23 cellular contexts compared by ENCODE assay signal in genomic region chr4:184012937-184013336, GRCh38.
DNase-seq lines count a peak whose midpoint lies in the region; ATAC-seq, FAIRE-seq and TF ChIP-seq lines count a peak whose summit lies in the region.
"Had no signal": no experiment of that assay in that cellular context is flagged by ENCODE, and none has a peak within 500 bp of the region (broad histone marks: within the 10 kb centered on the region; RNA-seq: fewer than 3 reads in every experiment).

No MANE protein-coding gene starts in this region.

- H3K4me1 ChIP-seq in GM23338 (ENCODE audit: insufficient read depth) (no peaks in the 10 kb centered on the region), Loucy (ENCODE audit: insufficient read depth, low read length, poor library complexity, severe bottlenecking) (peaks cover 17% of the 10 kb centered on the region), K562 (replicated peaks in 1 of 2; ENCODE audit: control insufficient read depth in 2 of 2, insufficient read depth in 2 of 2, low read length in 2 of 2) (no peaks in the 10 kb centered on the region; a peak in 1 of 5 replicates)
- H3K4me1 ChIP-seq: colonic mucosa, HAP-1 had no signal

- H3K36me3 Mint-ChIP-seq in GM23338 (ENCODE audit: low read depth), result peaks cover 19% of the 10 kb centered on the region
- H3K36me3 Mint-ChIP-seq in nephron progenitor cell (ENCODE audit: low read depth), result peaks cover 59% of the 10 kb centered on the region
- H3K36me3 Mint-ChIP-seq: activated CD4-positive, alpha-beta memory T cell treated with anti-CD3 and anti-CD28 coated beads for 36 hours; natural killer cell had no signal

- no peak for TF ChIP-seq EP300 in K562 (IDR thresholded peaks at IDR 0.05; ENCODE audit: low read length)

- H3K27me3 Mint-ChIP-seq in GM23338 (ENCODE audit: insufficient read depth, low read depth, poor library complexity) (peaks cover 5% of the 10 kb centered on the region), nephron progenitor cell (ENCODE audit: low read depth, poor library complexity) (no peaks in the 10 kb centered on the region)
- H3K27me3 Mint-ChIP-seq: activated CD4-positive, alpha-beta memory T cell treated with anti-CD3 and anti-CD28 coated beads for 36 hours; activated naive CD8-positive, alpha-beta T cell treated with anti-CD3 and anti-CD28 coated beads, Interleukin-2, amount 50 U/mL, for 24 hours had no signal

- H4K20me1 ChIP-seq in GM23338 (replicated peaks; ENCODE audit: insufficient read depth), result no peaks in the 10 kb centered on the region
- no peaks in the 10 kb centered on the region for H4K20me1 ChIP-seq in Loucy (ENCODE audit: insufficient read depth, low read length, poor library complexity, severe bottlenecking)
- no peaks in the 10 kb centered on the region for H4K20me1 ChIP-seq in K562 (replicated peaks; ENCODE audit: control insufficient read depth, insufficient read depth, low read length)

- no peak overlapping the region for H3K4me3 ChIP-seq in GM23338
- H3K4me3 ChIP-seq in Loucy (ENCODE audit: low read length, poor library complexity, severe bottlenecking), result peak overlapping the region; percentile 41
- no peak overlapping the region for H3K4me3 ChIP-seq in K562
- H3K4me3 ChIP-seq: colonic mucosa, esophagus squamous epithelium, HAP-1 had no signal

- H3K27ac Mint-ChIP-seq in GM23338 (peak overlapping the region; percentile 71), nephron progenitor cell (peak overlapping the region; percentile 40)
- H3K27ac Mint-ChIP-seq: activated CD4-positive, alpha-beta memory T cell treated with anti-CD3 and anti-CD28 coated beads for 36 hours; activated naive CD8-positive, alpha-beta T cell treated with anti-CD3 and anti-CD28 coated beads, Interleukin-2, amount 50 U/mL, for 24 hours; effector memory CD8-positive, alpha-beta T cell; natural killer cell; T-helper 17 cell had no signal

- H3K27me3 ChIP-seq in GM23338 (ENCODE audit: insufficient read depth) (no peaks in the 10 kb centered on the region), Loucy (ENCODE audit: insufficient read depth, low read length, poor library complexity, severe bottlenecking) (no peaks in the 10 kb centered on the region), K562 (ENCODE audit: control insufficient read depth in 2 of 2, insufficient read depth in 2 of 2, low read length in 2 of 2) (peaks cover 20 to 38% of the 10 kb centered on the region in 2 experiments)
- H3K27me3 ChIP-seq: colonic mucosa, esophagus squamous epithelium had no signal

- 0% methylated on average over 3 of the region's 3 CpGs for WGBS in K562 (ENCODE audit: insufficient coverage, low coverage, missing lambda C conversion rate)

- no peak for TF ChIP-seq CTCF in GM23338 (conservative IDR thresholded peaks at IDR 0.05; ENCODE audit: low read depth in 2 of 2)
- TF ChIP-seq CTCF in Loucy (conservative IDR thresholded peaks at IDR 0.05; ENCODE audit: low read length), result no peak
- TF ChIP-seq CTCF in K562 (IDR thresholded peaks at IDR 0.05 in 2 of 3, conservative IDR thresholded peaks at IDR 0.05 in 1 of 3; ENCODE audit: insufficient read depth in 2 of 3, low read depth in 1 of 3, low read length in 3 of 3), result no peak
- no peak for TF ChIP-seq CTCF in nephron progenitor cell (IDR thresholded peaks at IDR 0.05)

- H3K9me2 ChIP-seq in GM23338 (ENCODE audit: insufficient read depth), result no peaks in the 10 kb centered on the region
- no peaks in the 10 kb centered on the region for H3K9me2 ChIP-seq in Loucy (replicated peaks; ENCODE audit: low read depth, low read length)

- in situ Hi-C loops in K562 (cut with MboI), result no loop called here

- H3K9me3 ChIP-seq in Loucy (ENCODE audit: insufficient read depth, low read depth, low read length), result no peaks in the 10 kb centered on the region
- H3K9me3 ChIP-seq in K562 (replicated peaks; ENCODE audit: control insufficient read depth, insufficient read depth, low read depth, low read length), result no peaks in the 10 kb centered on the region; the same call in 1 of the 2 replicates
- H3K9me3 ChIP-seq: colonic mucosa, esophagus squamous epithelium, HAP-1 had no signal

- CTCF ChIA-PET in K562 (lab: Yijun Ruan, JAX; ENCODE audit: low intra/inter-chr PET ratio), result no interaction called here

- H3K27ac ChIP-seq in GM23338 (ENCODE audit: low read depth), result no peak overlapping the region
- H3K27ac ChIP-seq in K562 (ENCODE audit: extremely low read depth, low read depth, low read length), result no peak overlapping the region
- H3K27ac ChIP-seq: colonic mucosa, esophagus squamous epithelium, KMS-11 had no signal

- no TSS peak for BruUV-seq in K562 (replicated peaks; lab: Mats Ljungman, UMichigan)

- H3K36me3 ChIP-seq in GM23338 (ENCODE audit: insufficient read depth) (no peaks in the 10 kb centered on the region), Loucy (ENCODE audit: insufficient read depth, low read length) (no peaks in the 10 kb centered on the region), K562 (ENCODE audit: control insufficient read depth, insufficient read depth, low read length) (no peaks in the 10 kb centered on the region)
- H3K36me3 ChIP-seq: colonic mucosa, HAP-1 had no signal

- H3K4me1 Mint-ChIP-seq in GM23338 (peaks cover 8% of the 10 kb centered on the region), nephron progenitor cell (peaks cover 61% of the 10 kb centered on the region)
- H3K4me1 Mint-ChIP-seq: activated naive CD8-positive, alpha-beta T cell treated with anti-CD3 and anti-CD28 coated beads, Interleukin-2, amount 50 U/mL, for 24 hours; natural killer cell had no signal

- DNase-seq in GM23338 (ENCODE audit: low spot score) (no peak), K562 (ENCODE audit: extremely low read depth in 1 of 4, low spot score in 3 of 4) (no peak), nephron progenitor cell (no peak), NCI-H2081 (lab: John Stamatoyannopoulos, UW) (no peak), NCI-H1436 (lab: John Stamatoyannopoulos, UW) (no peak)
- DNase-seq: activated CD4-positive, alpha-beta memory T cell treated with anti-CD3 and anti-CD28 coated beads for 36 hours; activated effector memory CD4-positive, alpha-beta T cell treated with Interleukin-2 at 50 U/mL for 16 hours; activated naive CD8-positive, alpha-beta T cell treated with anti-CD3 and anti-CD28 coated beads, Interleukin-2, amount 50 U/mL, for 24 hours; colonic mucosa; effector memory CD8-positive, alpha-beta T cell; esophagus squamous epithelium; midbrain; natural killer cell; NCI-H1694 treated with DMSO at 0.1 percent for 48 hours; NCI-H345; posterior cingulate gyrus; SIG-M5; T-helper 17 cell had no signal

- H3K4me3 Mint-ChIP-seq in GM23338 (no peak overlapping the region), nephron progenitor cell (peak overlapping the region; percentile 67)
- H3K4me3 Mint-ChIP-seq: activated CD4-positive, alpha-beta memory T cell treated with anti-CD3 and anti-CD28 coated beads for 36 hours; activated naive CD8-positive, alpha-beta T cell treated with anti-CD3 and anti-CD28 coated beads, Interleukin-2, amount 50 U/mL, for 24 hours; effector memory CD8-positive, alpha-beta T cell; natural killer cell; T-helper 17 cell had no signal

- intact Hi-C loops in K562 (cut with micrococcal nuclease), result no loop called here

- ATAC-seq in GM23338 (no peak), K562 (no peak), HG03469 (IDR thresholded peaks at IDR 0.05; ENCODE audit: unreplicated experiment) (no peak)
- ATAC-seq: activated naive CD8-positive, alpha-beta T cell treated with anti-CD3 and anti-CD28 coated beads, Interleukin-2, amount 50 U/mL, for 24 hours; effector memory CD8-positive, alpha-beta T cell; natural killer cell; T-helper 17 cell had no signal

- H2AFZ ChIP-seq in GM23338 (no peak overlapping the region), Loucy (ENCODE audit: low read length) (peak overlapping the region; percentile 65), K562 (ENCODE audit: low read depth, low read length) (no peak overlapping the region)

- no peak for TF ChIP-seq RAD21 in K562 (CRISPR knock-in tag; conservative IDR thresholded peaks at IDR 0.05 in 1 of 2, IDR thresholded peaks at IDR 0.05 in 1 of 2)

- no peak for TF ChIP-seq POLR2A in K562 (conservative IDR thresholded peaks at IDR 0.05)

- H3F3A ChIP-seq in GM23338 (replicated peaks; ENCODE audit: low read depth), result no peaks in the 10 kb centered on the region
- H3F3A ChIP-seq in Loucy (ENCODE audit: low read depth), result no peaks in the 10 kb centered on the region

- H3K9me3 Mint-ChIP-seq in GM23338 (no peaks in the 10 kb centered on the region), nephron progenitor cell (peaks cover 7% of the 10 kb centered on the region)
- H3K9me3 Mint-ChIP-seq: activated CD4-positive, alpha-beta memory T cell treated with anti-CD3 and anti-CD28 coated beads for 36 hours; activated naive CD8-positive, alpha-beta T cell treated with anti-CD3 and anti-CD28 coated beads, Interleukin-2, amount 50 U/mL, for 24 hours; effector memory CD8-positive, alpha-beta T cell; natural killer cell had no signal

- POLR2A ChIA-PET in K562 (lab: Yijun Ruan, JAX), result no interaction called here

- H3K9ac ChIP-seq in Loucy (ENCODE audit: low read depth, low read length, poor library complexity, severe bottlenecking) (no peak overlapping the region), K562 (ENCODE audit: insufficient read depth in 1 of 2, low read depth in 2 of 2, low read length in 2 of 2) (no peak overlapping the region)
- H3K9ac ChIP-seq: KMS-11 had no signal

- FAIRE-seq in K562 (lab: Jason Lieb, UNC), result no peak
- FAIRE-seq: urothelium cell line had no signal

- no peaks in the 10 kb centered on the region for H3K79me2 ChIP-seq in GM23338 (replicated peaks; ENCODE audit: insufficient read depth)
- H3K79me2 ChIP-seq in Loucy (ENCODE audit: insufficient read depth, low read length), result no peaks in the 10 kb centered on the region
- H3K79me2 ChIP-seq in K562 (ENCODE audit: control insufficient read depth, insufficient read depth, low read length), result no peaks in the 10 kb centered on the region

- no peak overlapping the region for H3K4me2 ChIP-seq in GM23338
- H3K4me2 ChIP-seq in Loucy (ENCODE audit: low read depth, low read length, poor library complexity, severe bottlenecking), result peak overlapping the region; percentile 71
- no peak overlapping the region for H3K4me2 ChIP-seq in K562 (ENCODE audit: insufficient read depth, low read length)
- H3K4me2 ChIP-seq: KMS-11 had no signal

- no peaks in the 10 kb centered on the region for H3K9me1 ChIP-seq in K562 (ENCODE audit: control insufficient read depth, insufficient read depth, low read length)

TF ChIP-seq in K562, 482 proteins besides CTCF, POLR2A, EP300 and RAD21 (continues in another document):
- no peak for TF ChIP-seq MIER1 (IDR thresholded peaks at IDR 0.05; ENCODE audit: low read depth)
- TF ChIP-seq, protein P1, sequence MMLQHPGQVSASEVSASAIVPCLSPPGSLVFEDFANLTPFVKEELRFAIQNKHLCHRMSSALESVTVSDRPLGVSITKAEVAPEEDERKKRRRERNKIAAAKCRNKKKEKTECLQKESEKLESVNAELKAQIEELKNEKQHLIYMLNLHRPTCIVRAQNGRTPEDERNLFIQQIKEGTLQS (IDR thresholded peaks at IDR 0.05), result no peak
- TF ChIP-seq, protein P1 (CRISPR knock-in tag; conservative IDR thresholded peaks at IDR 0.05), result no peak
- no peak for TF ChIP-seq SMAD4 (CRISPR knock-in tag; conservative IDR thresholded peaks at IDR 0.05)
